In genomic region chr2:217156801-217157200, GRCh38 we compare ENCODE assay signal across 25 cellular contexts.
"Had no signal": no experiment of that assay in that cellular context is flagged by ENCODE, and none has a peak within 500 bp of the region (broad histone marks: within the 10 kb centered on the region; RNA-seq: fewer than 3 reads in every experiment).

No MANE protein-coding gene starts in this region.

- H3K9me3 ChIP-seq: stomach, suprapubic skin, testis, thoracic aorta, thyroid gland, tibial artery, tibial nerve, transverse colon, upper lobe of left lung, upper lobe of right lung, uterus, vagina had no signal

- DNase-seq: stimulated activated CD4-positive, alpha-beta T cell treated with anti-CD3 and anti-CD28 coated beads, Interleukin-2, amount 100 ng/mL, for 48 hours; stimulated activated CD4-positive, alpha-beta T cell treated with anti-CD3 and anti-CD28 coated beads, Interleukin-4, amount 100 ng/mL, for 1 hour; stimulated activated CD4-positive, alpha-beta T cell treated with anti-CD3 and anti-CD28 coated beads, Interleukin-4, amount 100 ng/mL, for 24 hours; stimulated activated CD4-positive, alpha-beta T cell treated with anti-CD3 and anti-CD28 coated beads, Interleukin-4, amount 100 ng/mL, for 4 hours; stimulated activated CD8-positive, alpha-beta memory T cell treated with anti-CD3 and anti-CD28 coated beads, Interleukin-4, amount 100 ng/mL, for 48 hours; stimulated activated naive B cell treated with anti-CD40 and anti-IgM and Interleukin-4, amounts not matched to agents 10 μg/mL and 1 μg/mL and 100 μg/mL, for 72 hours; stimulated activated naive CD4-positive, alpha-beta T cell; stimulated activated naive CD4-positive, alpha-beta T cell treated with Interleukin-2 at 50 U/mL for 16 hours; stimulated activated naive CD8-positive, alpha-beta T cell treated with anti-CD3 and anti-CD28 coated beads, Interleukin-15, amount 100 ng/mL, for 72 hours; stimulated activated naive CD8-positive, alpha-beta T cell treated with anti-CD3 and anti-CD28 coated beads, Interleukin-15, Interleukin-2, amounts not matched to agents 100 U/mL and 50 U/mL, for 24 hours; stomach; substantia nigra; testis; thyroid gland; tibial artery; transverse colon; trophoblast cell; upper lobe of left lung; upper lobe of right lung; uterus had no signal

- H3K4me1 ChIP-seq: suprapubic skin, testis, tibial artery, vagina had no signal

- H3K27ac ChIP-seq: stomach, suprapubic skin, testis, thoracic aorta, thyroid gland, tibial artery, tibial nerve, transverse colon, upper lobe of left lung, upper lobe of right lung, uterus, vagina had no signal

- ATAC-seq: stimulated activated naive B cell treated with anti-CD40 and anti-IgM and Interleukin-4, amounts not matched to agents 10 μg/mL and 1 μg/mL and 100 μg/mL, for 72 hours; stimulated activated naive CD8-positive, alpha-beta T cell treated with anti-CD3 and anti-CD28 coated beads, Interleukin-15, Interleukin-2, amounts not matched to agents 100 U/mL and 50 U/mL, for 24 hours; upper lobe of right lung had no signal

- H3K4me3 ChIP-seq: stomach, suprapubic skin, testis, thoracic aorta, thyroid gland, tibial artery, tibial nerve, transverse colon, upper lobe of left lung, upper lobe of right lung, uterus, vagina had no signal

- FAIRE-seq: urothelium cell line had no signal

- H3K27me3 ChIP-seq: stomach, suprapubic skin, testis, thyroid gland, tibial artery, tibial nerve, transverse colon, upper lobe of left lung, upper lobe of right lung, uterus, vagina had no signal

- H3K36me3 ChIP-seq: stomach, suprapubic skin, thoracic aorta, thyroid gland, tibial artery, tibial nerve, transverse colon, upper lobe of left lung, upper lobe of right lung, uterus, vagina had no signal
